ENCODE assay signal across 19 cellular contexts in the genomic region with DNA sequence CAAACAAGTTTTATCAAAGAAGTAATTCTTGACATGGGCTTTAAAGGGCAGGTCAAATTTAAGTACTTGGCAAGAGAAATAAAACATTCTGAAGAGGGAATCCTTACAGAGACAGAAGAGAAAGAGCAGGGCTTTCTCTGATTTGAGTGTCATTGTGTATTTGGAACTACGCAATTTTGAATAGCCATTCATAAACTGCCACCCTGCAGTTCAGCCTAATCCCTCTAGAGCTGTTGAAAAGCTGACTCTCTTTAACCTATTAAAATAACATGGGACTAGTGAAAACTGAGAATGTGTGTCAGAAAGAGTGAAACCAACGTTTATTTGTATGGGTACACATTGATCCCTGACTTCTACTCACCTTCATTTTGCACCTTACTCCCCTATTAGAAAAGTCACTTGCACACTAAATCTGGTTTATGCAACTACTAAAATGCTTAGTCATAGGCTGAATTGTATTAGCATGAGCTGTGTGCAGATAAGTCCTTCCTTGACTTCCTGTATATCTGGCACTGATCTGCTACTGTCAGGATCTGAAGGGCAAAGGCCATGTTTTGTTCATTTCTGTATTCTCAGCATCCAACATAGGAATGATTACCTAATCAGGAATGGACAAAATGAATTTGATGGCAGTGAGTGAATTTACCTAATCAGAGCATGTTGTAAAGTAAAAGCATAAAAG.
DNase-seq lines count a peak whose midpoint lies in the region; ATAC-seq, FAIRE-seq and TF ChIP-seq lines count a peak whose summit lies in the region.
"Had no signal": no experiment of that assay in that cellular context is flagged by ENCODE, and none has a peak within 500 bp of the region (broad histone marks: within the 10 kb centered on the region; RNA-seq: fewer than 3 reads in every experiment).

No MANE protein-coding gene starts in this region.

- ATAC-seq in foreskin keratinocyte (peak; percentile 16), GM18870 (IDR thresholded peaks at IDR 0.05; ENCODE audit: unreplicated experiment) (no peak)
- ATAC-seq: natural killer cell, T-cell had no signal

- H3K79me2 ChIP-seq in astrocyte (ENCODE audit: insufficient read depth, low read length), result no peaks in the 10 kb centered on the region

- peaks cover 6% of the 10 kb centered on the region for H3K9me3 Mint-ChIP-seq in astrocyte (ENCODE audit: unreplicated experiment)

- H3K9ac ChIP-seq in astrocyte (ENCODE audit: low read length), result no peak overlapping the region

- peaks cover 5% of the 10 kb centered on the region for H3K4me1 Mint-ChIP-seq in astrocyte (ENCODE audit: low read depth, unreplicated experiment)
- H3K4me1 Mint-ChIP-seq: CD4-positive, CD25-positive, alpha-beta regulatory T cell; natural killer cell; T-cell had no signal

- no peaks in the 10 kb centered on the region for H4K20me1 ChIP-seq in astrocyte (ENCODE audit: insufficient read depth, low read length)

- H2AFZ ChIP-seq in astrocyte (ENCODE audit: low read depth, low read length), result peak overlapping the region; percentile 3

- H3K27ac ChIP-seq in astrocyte (ENCODE audit: low read depth, low read length) (no peak overlapping the region), foreskin keratinocyte (no peak overlapping the region), small intestine (ENCODE audit: low read depth in 1 of 2, low read length in 1 of 2) (no peak overlapping the region)
- H3K27ac ChIP-seq: tibial artery had no signal

- H3K36me3 Mint-ChIP-seq in astrocyte (ENCODE audit: low read depth, unreplicated experiment), result no peaks in the 10 kb centered on the region
- H3K36me3 Mint-ChIP-seq: CD4-positive, CD25-positive, alpha-beta regulatory T cell; T-cell had no signal

- H3K27me3 ChIP-seq in astrocyte (ENCODE audit: insufficient read depth, low read length), result no peaks in the 10 kb centered on the region
- no peaks in the 10 kb centered on the region for H3K27me3 ChIP-seq in foreskin keratinocyte
- H3K27me3 ChIP-seq in small intestine (ENCODE audit: control insufficient read depth in 2 of 2, insufficient read depth in 2 of 2, low read length in 2 of 2), result no peaks in the 10 kb centered on the region
- H3K27me3 ChIP-seq: tibial artery had no signal

- 18 to 46% (median 32%) methylated on average over 2 of the region's 2 CpGs for WGBS in small intestine, 3 donors

- no peak overlapping the region for H3K4me3 Mint-ChIP-seq in astrocyte (ENCODE audit: unreplicated experiment)
- H3K4me3 Mint-ChIP-seq: CD4-positive, CD25-positive, alpha-beta regulatory T cell; natural killer cell; T-cell had no signal

- no peaks in the 10 kb centered on the region for H3K9me3 ChIP-seq in astrocyte (ENCODE audit: insufficient read depth, low read depth, low read length)
- H3K9me3 ChIP-seq in small intestine (ENCODE audit: control insufficient read depth, low read depth), result no peaks in the 10 kb centered on the region
- H3K9me3 ChIP-seq: tibial artery had no signal

- H3K4me3 ChIP-seq in astrocyte (ENCODE audit: insufficient read depth, low read depth, low read length), result no peak overlapping the region
- H3K4me3 ChIP-seq in small intestine (ENCODE audit: low read depth in 1 of 2, low read length in 2 of 2), result no peak overlapping the region
- H3K4me3 ChIP-seq: tibial artery had no signal

- TF ChIP-seq CTCF in astrocyte (IDR thresholded peaks at IDR 0.05; ENCODE audit: insufficient read depth, low read depth, low read length), result no peak
- TF ChIP-seq CTCF in foreskin keratinocyte (conservative IDR thresholded peaks at IDR 0.05), result no peak

- peak; percentile 12 for DNase-seq in DMS153 (lab: John Stamatoyannopoulos, UW)
- no peak for DNase-seq in DMS153 treated with DMSO at 0.1 percent for 48 hours (lab: John Stamatoyannopoulos, UW; ENCODE audit: unreplicated experiment)
- peak; percentile 4 for DNase-seq in astrocyte (ENCODE audit: low read depth)
- DNase-seq in foreskin keratinocyte, result peak; percentile 5 to 30
- peak; percentile 1 for DNase-seq in small intestine
- DNase-seq in GM03348 (ENCODE audit: low spot score), result no peak
- no peak for DNase-seq in Kasumi-1 (lab: John Stamatoyannopoulos, UW)
- DNase-seq: 8988T; activated CD4-positive, CD25-positive, alpha-beta regulatory T cell treated with anti-CD3 and anti-CD28 coated beads, Interleukin-2, amount 50 U/mL, for 72 hours; activated naive CD4-positive, alpha-beta T cell treated with anti-CD3 and anti-CD28 coated beads, Interleukin-2, amount 50 U/mL, for 16 hours; CD4-positive, CD25-positive, alpha-beta regulatory T cell; central memory CD4-positive, alpha-beta T cell; GDM1; natural killer cell; NCI-H1048; retina; T-cell; tibial artery had no signal

- H3K36me3 ChIP-seq in astrocyte (ENCODE audit: insufficient read depth, low read length), result no peaks in the 10 kb centered on the region
- H3K36me3 ChIP-seq in small intestine (ENCODE audit: control insufficient read depth in 2 of 2, insufficient read depth in 2 of 2, low read length in 2 of 2), result no peaks in the 10 kb centered on the region
- H3K36me3 ChIP-seq: tibial artery had no signal

- H3K27ac Mint-ChIP-seq in astrocyte (ENCODE audit: unreplicated experiment), result peak overlapping the region; percentile 30
- H3K27ac Mint-ChIP-seq: CD4-positive, CD25-positive, alpha-beta regulatory T cell; natural killer cell; T-cell had no signal

- no peaks in the 10 kb centered on the region for H3K27me3 Mint-ChIP-seq in astrocyte (ENCODE audit: low read depth, unreplicated experiment)
- H3K27me3 Mint-ChIP-seq: CD4-positive, CD25-positive, alpha-beta regulatory T cell; T-cell had no signal

- no peak for FAIRE-seq in astrocyte (lab: Jason Lieb, UNC)
- FAIRE-seq in small intestine (lab: Jason Lieb, UNC), result no peak

- H3K4me1 ChIP-seq in astrocyte (ENCODE audit: insufficient read depth, low read length) (no peaks in the 10 kb centered on the region), foreskin keratinocyte (no peaks in the 10 kb centered on the region), small intestine (ENCODE audit: control insufficient read depth in 2 of 2, insufficient read depth in 1 of 2, low read depth in 1 of 2, low read length in 1 of 2) (no peaks in the 10 kb centered on the region)
- H3K4me1 ChIP-seq: tibial artery had no signal

- no peak overlapping the region for H3K4me2 ChIP-seq in astrocyte (ENCODE audit: low read length)

Comparison
In these comparisons a context has a peak if more than half of its experiments do, and no peak if none do; other contexts are left out.
1. DNase-seq: peak in DMS153 (single experiment), astrocyte (single experiment), foreskin keratinocyte (2 of 2) and small intestine (single experiment); none in DMS153 treated with DMSO at 0.1 percent for 48 hours (single experiment), GM03348 (single experiment) and Kasumi-1 (0 of 2).